In the genomic region with DNA sequence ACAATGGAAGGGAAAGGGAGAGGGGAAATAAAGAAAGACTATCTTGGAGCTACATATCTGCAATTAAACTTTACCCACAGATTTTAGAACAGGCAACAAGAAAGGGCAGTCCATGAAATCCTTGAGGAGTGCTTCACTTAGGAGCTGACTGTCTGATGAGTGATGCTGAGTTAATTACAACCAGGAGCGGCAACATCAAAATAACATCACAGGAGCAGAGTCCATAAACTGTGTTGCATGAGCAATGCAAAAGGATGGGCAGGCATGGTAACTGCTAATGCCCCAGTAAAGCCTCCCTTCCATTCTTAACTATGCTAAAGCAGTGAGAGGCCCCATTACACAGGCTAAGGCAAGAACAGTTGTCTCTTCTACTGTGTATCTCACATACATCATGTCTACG, we compare ENCODE assay signal across 17 cellular contexts.
A peak's percentile ranks its signal among the peaks of the same experiment; 100 is the strongest.
DNase-seq lines count a peak whose midpoint lies in the region; ATAC-seq, FAIRE-seq and TF ChIP-seq lines count a peak whose summit lies in the region.
"Had no signal": no experiment of that assay in that cellular context is flagged by ENCODE, and none has a peak within 500 bp of the region (broad histone marks: within the 10 kb centered on the region; RNA-seq: fewer than 3 reads in every experiment).

No MANE protein-coding gene starts in this region.

- H3F3A ChIP-seq in GM23248 (ENCODE audit: insufficient read depth): no peaks in the 10 kb centered on the region

- in situ Hi-C loops in GM23248 (cut with MboI): no loop called here

- H2AFZ ChIP-seq in GM23248: no peak overlapping the region
- H2AFZ ChIP-seq in keratinocyte (ENCODE audit: control insufficient read depth, low read length): no peak overlapping the region

- peak; percentile 17 for DNase-seq in GM23248
- peak; percentile 41 for DNase-seq in bronchial epithelial cell (ENCODE audit: low read depth)
- DNase-seq in keratinocyte (ENCODE audit: low read depth, low spot score): no peak
- DNase-seq in activated effector memory CD4-positive, alpha-beta T cell treated with anti-CD3 and anti-CD28 coated beads, Interleukin-2, amount 50 U/mL, for 16 hours: no peak
- DNase-seq in iPS-NIHi11 (ENCODE audit: low spot score): no peak
- DNase-seq: ACHN; CD8-positive, alpha-beta T cell; COR-L47; DMS153; EL; GOT3; H9 had no signal

- FAIRE-seq in bronchial epithelial cell (lab: Jason Lieb, UNC): no peak
- FAIRE-seq in keratinocyte (lab: Jason Lieb, UNC): peak; percentile 74
- FAIRE-seq: D721Med, G401.6 had no signal

- H3K9me2 ChIP-seq in GM23248 (ENCODE audit: insufficient read depth): no peaks in the 10 kb centered on the region

- no peak for TF ChIP-seq CTCF in bronchial epithelial cell (IDR thresholded peaks at IDR 0.05; ENCODE audit: insufficient read depth, low read length, severe bottlenecking)
- TF ChIP-seq CTCF in keratinocyte (optimal IDR thresholded peaks at IDR 0.05 in 1 of 3, IDR thresholded peaks at IDR 0.05 in 1 of 3, conservative IDR thresholded peaks at IDR 0.05 in 1 of 3; ENCODE audit: extremely low read depth in 1 of 3, insufficient read depth in 2 of 3, low read length in 3 of 3): no peak

- H3K4me1 ChIP-seq in BLaER1 (peaks cover 67% of the 10 kb centered on the region), GM23248 (ENCODE audit: insufficient read depth) (0 out of 2 replicates have a peak, but pooled peaks cover 3% of the 10 kb centered on the region), keratinocyte (ENCODE audit: control insufficient read depth, extremely low read depth, insufficient read depth, low read length) (peaks cover 24% of the 10 kb centered on the region)

- no peak for ATAC-seq in GM19467 (IDR thresholded peaks at IDR 0.05; ENCODE audit: unreplicated experiment)
- no peak for ATAC-seq in GM18520 (IDR thresholded peaks at IDR 0.05; ENCODE audit: unreplicated experiment)
- ATAC-seq: CD8-positive, alpha-beta T cell had no signal

- H3K79me2 ChIP-seq in GM23248 (ENCODE audit: insufficient read depth) (no peaks in the 10 kb centered on the region), keratinocyte (ENCODE audit: control insufficient read depth, insufficient read depth, low read length) (no peaks in the 10 kb centered on the region)

- H3K4me2 ChIP-seq in BLaER1 (peak overlapping the region; percentile 74), GM23248 (ENCODE audit: unreplicated experiment) (no peak overlapping the region), keratinocyte (ENCODE audit: control insufficient read depth, extremely low read depth, insufficient read depth, low read depth, low read length) (no peak overlapping the region)

- 67 to 75% methylated on average over 2 of the region's 2 CpGs for WGBS in GM23248 (ENCODE audit: low coverage in 1 of 2, low lambda C conversion rate in 2 of 2, missing lambda C conversion rate in 2 of 2), 2 experiments

- H4K20me1 ChIP-seq in BLaER1: no peaks in the 10 kb centered on the region
- no peaks in the 10 kb centered on the region for H4K20me1 ChIP-seq in GM23248 (ENCODE audit: insufficient read depth)
- no peaks in the 10 kb centered on the region for H4K20me1 ChIP-seq in keratinocyte (ENCODE audit: control insufficient read depth, extremely low read depth, insufficient read depth, low read length)

- H3K4me3 ChIP-seq in BLaER1 (no peak overlapping the region), GM23248 (no peak overlapping the region), bronchial epithelial cell (ENCODE audit: low read depth, low read length) (no peak overlapping the region), keratinocyte (ENCODE audit: control insufficient read depth in 2 of 3, extremely low read depth in 1 of 3, insufficient read depth in 2 of 3, low read depth in 1 of 3, low read length in 3 of 3) (no peak overlapping the region)

- H3K27ac ChIP-seq in BLaER1 (no peak overlapping the region), GM23248 (no peak overlapping the region), keratinocyte (ENCODE audit: control insufficient read depth, insufficient read depth, low read length) (no peak overlapping the region)

- no peaks in the 10 kb centered on the region for H3K9me3 ChIP-seq in BLaER1
- H3K9me3 ChIP-seq in GM23248 (ENCODE audit: low read depth): no peaks in the 10 kb centered on the region
- no peaks in the 10 kb centered on the region for H3K9me3 ChIP-seq in keratinocyte (ENCODE audit: control insufficient read depth, low read depth, low read length)

- H3K9me1 ChIP-seq in keratinocyte (ENCODE audit: control insufficient read depth, extremely low read depth, insufficient read depth, low read length): no peaks in the 10 kb centered on the region

- H3K27me3 ChIP-seq in BLaER1 (no peaks in the 10 kb centered on the region), GM23248 (replicated peaks; ENCODE audit: insufficient read depth) (no peaks in the 10 kb centered on the region; the same call in 1 of the 2 replicates), bronchial epithelial cell (ENCODE audit: control insufficient read depth, insufficient read depth, low read length) (no peaks in the 10 kb centered on the region), keratinocyte (ENCODE audit: control insufficient read depth, extremely low read depth, insufficient read depth, low read length) (no peaks in the 10 kb centered on the region)

- H3K36me3 ChIP-seq in BLaER1 (no peaks in the 10 kb centered on the region), GM23248 (ENCODE audit: low read depth) (no peaks in the 10 kb centered on the region), bronchial epithelial cell (ENCODE audit: control insufficient read depth, insufficient read depth, low read length) (no peaks in the 10 kb centered on the region), keratinocyte (ENCODE audit: control insufficient read depth in 2 of 2, extremely low read depth in 1 of 2, insufficient read depth in 2 of 2, low read length in 2 of 2) (no peaks in the 10 kb centered on the region)

- dilution Hi-C loops in keratinocyte (cut with MboI; ENCODE audit: extremely low pct_ligation_motif_present, low sequenced_read_pairs): no loop called here

- H3K9ac ChIP-seq in BLaER1: 0 out of 2 replicates have a peak overlapping the region, but pooled peaks have one; percentile 5
- H3K9ac ChIP-seq in GM23248: no peak overlapping the region
- H3K9ac ChIP-seq in keratinocyte (ENCODE audit: control insufficient read depth, extremely low read depth, insufficient read depth, low read length): no peak overlapping the region

Comparison
In these comparisons a context has a peak if more than half of its experiments do, and no peak if none do; other contexts are left out.
1. DNase-seq: peak in GM23248 (single experiment) and bronchial epithelial cell (single experiment); none in keratinocyte (single experiment), activated effector memory CD4-positive, alpha-beta T cell treated with anti-CD3 and anti-CD28 coated beads, Interleukin-2, amount 50 U/mL, for 16 hours (single experiment) and iPS-NIHi11 (single experiment).